Comparison of ENCODE assay signal across 8 cellular contexts in genomic region chr17:57989011-57989345, GRCh38. TPM values are rescaled to one million over a fixed set of nuclear protein-coding genes. Genes with fewer than 3 reads are reported as not detected.
DNase-seq lines count a peak whose midpoint lies in the region; ATAC-seq and TF ChIP-seq lines count a peak whose summit lies in the region.

No MANE protein-coding gene starts in this region.

- no peaks in the 10 kb centered on the region for H3K27me3 Mint-ChIP-seq in dendritic cell treated with granulocyte-macrophage colony-stimulating factor and Interleukin-4, amounts not matched to agents 40 ng/mL and 50 ng/mL, for 4 days

- DNase-seq in DMS53 (lab: John Stamatoyannopoulos, UW) = peak; percentile 62
- DNase-seq in DMS53 treated with DMSO at 0.1 percent for 48 hours (lab: John Stamatoyannopoulos, UW; ENCODE audit: unreplicated experiment) = no peak
- DNase-seq in OCI-LY7 (ENCODE audit: low spot score) = no peak
- no peak for DNase-seq in T1000 (lab: John Stamatoyannopoulos, UW)
- no peak for DNase-seq in NCI-H2029 treated with DMSO at 0.1 percent for 48 hours (lab: John Stamatoyannopoulos, UW)

- H3K36me3 Mint-ChIP-seq in dendritic cell treated with granulocyte-macrophage colony-stimulating factor and Interleukin-4, amounts not matched to agents 40 ng/mL and 50 ng/mL, for 4 days (ENCODE audit: low read depth) = peaks cover 28% of the 10 kb centered on the region

- peak overlapping the region; percentile 68 for H3K9ac ChIP-seq in mucosa of stomach (ENCODE audit: low read length)

- H2AFZ ChIP-seq in OCI-LY7 (ENCODE audit: low read length) = peak overlapping the region; percentile 70; the same call in 1 of the 2 replicates

- H4K20me1 ChIP-seq in OCI-LY7 (ENCODE audit: insufficient read depth, low read length) = peaks cover 28% of the 10 kb centered on the region; the same call in 1 of the 2 replicates

- intact Hi-C loops in OCI-LY7 (cut with micrococcal nuclease; ENCODE audit: unreplicated experiment) = loop anchor here (2.0 to 5.0 kb wide), 2 partner anchors 87 to 138 kb away; partner anchors contain the start of gene MRPS23
- intact Hi-C loops in dendritic cell treated with granulocyte-macrophage colony-stimulating factor and Interleukin-4, amounts not matched to agents 40 ng/mL and 50 ng/mL, for 4 days (cut with micrococcal nuclease) = loop anchor here (2.0 to 5.0 kb wide), 2 partner anchors 86 to 127 kb away; no protein-coding TSS in a partner anchor

- peaks cover 42% of the 10 kb centered on the region for H3K4me1 Mint-ChIP-seq in dendritic cell treated with granulocyte-macrophage colony-stimulating factor and Interleukin-4, amounts not matched to agents 40 ng/mL and 50 ng/mL, for 4 days (ENCODE audit: low read depth)

- H3K36me3 ChIP-seq in OCI-LY7 (ENCODE audit: insufficient read depth, low read length) (peaks cover 13% of the 10 kb centered on the region; the same call in 1 of the 2 replicates), mucosa of stomach (ENCODE audit: control insufficient read depth, insufficient read depth, low read length) (no peaks in the 10 kb centered on the region)

- no peak for TF ChIP-seq CTCF in OCI-LY7 (conservative IDR thresholded peaks at IDR 0.05; ENCODE audit: low read length)

- BruUV-seq in OCI-LY7 (replicated peaks; lab: Mats Ljungman, UMichigan) = no TSS peak

- H3K27me3 ChIP-seq in mucosa of stomach (ENCODE audit: control insufficient read depth, insufficient read depth, low read length) = no peaks in the 10 kb centered on the region

- H3K4me2 ChIP-seq in OCI-LY7 (ENCODE audit: low read length) = peak overlapping the region; percentile 98

- peaks cover 38% of the 10 kb centered on the region for H3K79me2 ChIP-seq in OCI-LY7 (ENCODE audit: insufficient read depth, low read depth, low read length)

- ATAC-seq in GM18517 (IDR thresholded peaks at IDR 0.05; ENCODE audit: unreplicated experiment) = no peak

- H3K4me3 ChIP-seq in OCI-LY7 (ENCODE audit: low read depth, low read length, poor library complexity, severe bottlenecking) (peak overlapping the region; percentile 77), mucosa of stomach (ENCODE audit: low read length) (peak overlapping the region; percentile 70)

- POLR2A ChIA-PET in OCI-LY7 (lab: Charles Lee) = interaction anchor here (1.1 to 1.7 kb wide), 2 partner anchors 18 to 85 kb away, joined by 4 to 5 read pairs; partner anchors contain the start of gene SRSF1

- CTCF ChIA-PET in OCI-LY7 (lab: Charles Lee; ENCODE audit: unreplicated experiment) = interaction anchor here (1.4 kb wide), 1 partner anchor 10 kb away, joined by 4 read pairs; no protein-coding TSS in a partner anchor

- peak overlapping the region; percentile 97 for H3K27ac Mint-ChIP-seq in dendritic cell treated with granulocyte-macrophage colony-stimulating factor and Interleukin-4, amounts not matched to agents 40 ng/mL and 50 ng/mL, for 4 days

- no peaks in the 10 kb centered on the region for H3K9me3 ChIP-seq in OCI-LY7 (ENCODE audit: low read length)
- no peaks in the 10 kb centered on the region for H3K9me3 ChIP-seq in mucosa of stomach (ENCODE audit: control insufficient read depth, low read length)

- H3K4me3 Mint-ChIP-seq in dendritic cell treated with granulocyte-macrophage colony-stimulating factor and Interleukin-4, amounts not matched to agents 40 ng/mL and 50 ng/mL, for 4 days = peak overlapping the region; percentile 90

- peak overlapping the region; percentile 56 for H3K27ac ChIP-seq in OCI-LY7 (ENCODE audit: low read depth, low read length, poor library complexity, severe bottlenecking)

- H3K9me2 ChIP-seq in OCI-LY7 (ENCODE audit: insufficient read depth, low read length) = no peaks in the 10 kb centered on the region

- peaks cover 31% of the 10 kb centered on the region for H3K4me1 ChIP-seq in OCI-LY7 (ENCODE audit: insufficient read depth, low read length, poor library complexity, severe bottlenecking)
- H3K4me1 ChIP-seq in mucosa of stomach (ENCODE audit: control insufficient read depth, insufficient read depth, low read length) = peaks cover 17% of the 10 kb centered on the region

- no peaks in the 10 kb centered on the region for H3K9me3 Mint-ChIP-seq in dendritic cell treated with granulocyte-macrophage colony-stimulating factor and Interleukin-4, amounts not matched to agents 40 ng/mL and 50 ng/mL, for 4 days

RNA-seq across cellular contexts. Expression of gene VEZF1, which starts 0.9 kb away (rescaled TPM):
- 19.0 and 22.6 TPM in 2 replicates for total RNA-seq in OCI-LY7 (2014; rRNA removed; shearing (Covaris generic))
- 35.4 and 36.4 TPM in 2 replicates for total RNA-seq in OCI-LY7 (2022)

RNA-seq across cellular contexts. Expression of gene SRSF1, which starts 18.1 kb away (rescaled TPM):
- total RNA-seq in OCI-LY7 (2014; rRNA removed; shearing (Covaris generic)) = 582 and 677 TPM in 2 replicates
- total RNA-seq in OCI-LY7 (2022) = 515 and 531 TPM in 2 replicates

RNA-seq across cellular contexts. Expression of gene CUEDC1, which starts 33.8 kb away (rescaled TPM):
- not detected in 2 replicates for total RNA-seq in OCI-LY7 (2014; rRNA removed; shearing (Covaris generic))
- total RNA-seq in OCI-LY7 (2022) = 0.13 and 0.74 TPM in 2 replicates
